Comparison of ENCODE assay signal across 8 cellular contexts in the genomic region with DNA sequence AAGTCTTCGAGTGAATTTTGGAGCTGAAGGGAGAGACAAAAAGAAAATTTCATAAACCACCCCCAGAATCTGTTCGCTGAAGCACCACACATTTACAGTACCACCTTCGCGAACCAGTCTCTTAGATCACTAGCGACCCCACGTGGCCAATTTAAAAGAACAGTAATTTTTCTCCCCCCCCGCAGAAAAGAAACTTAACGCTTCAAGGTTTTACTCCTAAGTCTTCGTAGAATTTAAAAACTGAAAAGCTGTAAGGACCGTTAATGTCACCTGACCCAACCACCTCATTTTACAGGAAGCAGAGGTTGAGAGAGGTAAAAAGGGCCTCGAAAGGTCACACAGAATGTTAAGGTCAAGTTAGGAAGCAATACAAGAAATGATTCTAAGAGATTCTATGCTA.
A peak's percentile ranks its signal among the peaks of the same experiment; 100 is the strongest.
DNase-seq lines count a peak whose midpoint lies in the region; ATAC-seq and TF ChIP-seq lines count a peak whose summit lies in the region.

No MANE protein-coding gene starts in this region.

- H2BK15ac ChIP-seq in mesenchymal stem cell (ENCODE audit: low read depth, poor library complexity, severe bottlenecking), result no peak overlapping the region

- no peak overlapping the region for H3K18ac ChIP-seq in mesenchymal stem cell (ENCODE audit: low read depth in 1 of 2, low read length in 2 of 2)

- no peak overlapping the region for H4K8ac ChIP-seq in mesenchymal stem cell (ENCODE audit: low read length)

- H3K4me3 ChIP-seq in KMS-11 (IDR thresholded peaks at IDR 0.05; ENCODE audit: insufficient read depth, low read depth, low read length), result no peak overlapping the region
- peak overlapping the region in 1 of 2 experiments; percentile 43 for H3K4me3 ChIP-seq in mesenchymal stem cell (ENCODE audit: insufficient read depth in 1 of 2, low read depth in 1 of 2, low read length in 2 of 2)
- H3K4me3 ChIP-seq in stomach, result no peak overlapping the region

- peak overlapping the region in 1 of 2 experiments; percentile 42 for H3K4ac ChIP-seq in mesenchymal stem cell (ENCODE audit: low read depth in 1 of 2, low read length in 2 of 2)

- H3K23ac ChIP-seq in mesenchymal stem cell (ENCODE audit: low read length in 2 of 2), result no peak overlapping the region

- peak; percentile 33 to 38 for ATAC-seq in activated CD4-positive, CD25-positive, alpha-beta regulatory T cell treated with anti-CD3 and anti-CD28 coated beads, Interleukin-2, amount 50 U/mL, for 24 hours
- no peak for ATAC-seq in GM21717 (IDR thresholded peaks at IDR 0.05; ENCODE audit: unreplicated experiment)

- no peaks in the 10 kb centered on the region for H4K20me1 ChIP-seq in KMS-11 (ENCODE audit: insufficient read depth)

- H3K14ac ChIP-seq in mesenchymal stem cell (ENCODE audit: low read length in 2 of 2), result no peak overlapping the region

- H3K4me2 ChIP-seq in KMS-11 (no peak overlapping the region), mesenchymal stem cell (ENCODE audit: low read length, poor library complexity, severe bottlenecking) (no peak overlapping the region)

- WGBS in mesenchymal stem cell, result 3% methylated on average over 7 of the region's 11 CpGs
- whole genome bisulfite sequencing in stomach, 5 donors, result 8 to 14% (median 13%) methylated on average over 11 of the region's 11 CpGs

- no peaks in the 10 kb centered on the region for H3K36me3 ChIP-seq in KMS-11 (ENCODE audit: insufficient read depth)
- H3K36me3 ChIP-seq in mesenchymal stem cell (ENCODE audit: control insufficient read depth in 1 of 2, insufficient read depth in 2 of 2, low read depth in 1 of 2, low read length in 2 of 2), result no peaks in the 10 kb centered on the region
- H3K36me3 ChIP-seq in stomach, result no peaks in the 10 kb centered on the region

- intact Hi-C loops in stomach (cut with DNase I; ENCODE audit: low total_unique reads), result loop anchor here (10.0 kb wide), 1 partner anchor 1030 kb away; no protein-coding TSS in a partner anchor

- H3K27me3 ChIP-seq in KMS-11 (ENCODE audit: insufficient read depth, low read depth) (no peaks in the 10 kb centered on the region), mesenchymal stem cell (ENCODE audit: control insufficient read depth in 1 of 2, insufficient read depth in 1 of 2, low read length in 2 of 2) (no peaks in the 10 kb centered on the region), stomach (no peaks in the 10 kb centered on the region)

- H3K79me2 ChIP-seq in KMS-11 (ENCODE audit: insufficient read depth, low read depth), result no peaks in the 10 kb centered on the region

- TF ChIP-seq POLR2A in stomach (IDR thresholded peaks at IDR 0.05), result no peak

- H2AFZ ChIP-seq in KMS-11 (ENCODE audit: low read depth), result peak overlapping the region; percentile 71; the same call in 1 of the 2 replicates
- no peak overlapping the region for H2AFZ ChIP-seq in mesenchymal stem cell (ENCODE audit: low read depth, low read length)

- TF ChIP-seq CTCF in KMS-11 (conservative IDR thresholded peaks at IDR 0.05; ENCODE audit: low read depth, low read length) (peak; percentile 78), stomach (IDR thresholded peaks at IDR 0.05) (peak in 5 of 7 experiments; percentile 17 to 62 (median 47))

- TF ChIP-seq EP300 in stomach (IDR thresholded peaks at IDR 0.05), result no peak

- no peak overlapping the region for H2BK120ac ChIP-seq in mesenchymal stem cell (ENCODE audit: low read depth, low read length)

- DNase-seq in GM04504 (ENCODE audit: low read depth), result peak; percentile 38
- peak; percentile 65 for DNase-seq in dedifferentiated amniotic fluid mesenchymal stem cell (ENCODE audit: extremely low spot score)
- DNase-seq in mesenchymal stem cell, result peak; percentile 72
- DNase-seq in stomach, result no peak
- no peak for DNase-seq in NCI-H510A treated with DMSO at 0.1 percent for 48 hours (lab: John Stamatoyannopoulos, UW)

- H2BK5ac ChIP-seq in mesenchymal stem cell (ENCODE audit: low read depth, low read length, poor library complexity, severe bottlenecking), result no peak overlapping the region

- H4K91ac ChIP-seq in mesenchymal stem cell (ENCODE audit: low read length), result no peak overlapping the region

- H3K9ac ChIP-seq in KMS-11, result no peak overlapping the region
- H3K9ac ChIP-seq in mesenchymal stem cell (ENCODE audit: low read length), result peak overlapping the region; percentile 81

- H2BK12ac ChIP-seq in mesenchymal stem cell (ENCODE audit: low read length in 2 of 2), result no peak overlapping the region

- no peak overlapping the region for H2AK5ac ChIP-seq in mesenchymal stem cell (ENCODE audit: low read length, severe bottlenecking)

- no peak overlapping the region for H3K27ac ChIP-seq in KMS-11
- H3K27ac ChIP-seq in mesenchymal stem cell (ENCODE audit: low read length, poor library complexity, severe bottlenecking), result no peak overlapping the region
- H3K27ac ChIP-seq in stomach, result no peak overlapping the region

- no peaks in the 10 kb centered on the region for H3K4me1 ChIP-seq in KMS-11 (ENCODE audit: low read depth, poor library complexity, severe bottlenecking)
- H3K4me1 ChIP-seq in mesenchymal stem cell (ENCODE audit: control insufficient read depth, insufficient read depth, low read depth, low read length), result no peaks in the 10 kb centered on the region
- H3K4me1 ChIP-seq in stomach, result peaks cover 0 to 17% (median 9%) of the 10 kb centered on the region in 4 donors

- no peaks in the 10 kb centered on the region for H3K79me1 ChIP-seq in mesenchymal stem cell (replicated peaks; ENCODE audit: low read length, poor library complexity, severe bottlenecking)

- H3K9me3 ChIP-seq in mesenchymal stem cell (ENCODE audit: control insufficient read depth, low read length) (peaks cover 22% of the 10 kb centered on the region), stomach (no peaks in the 10 kb centered on the region)

Comparison
In these comparisons a context has a peak if more than half of its experiments do, and no peak if none do; other contexts are left out.
1. DNase-seq: peak in GM04504 (single experiment), dedifferentiated amniotic fluid mesenchymal stem cell (single experiment) and mesenchymal stem cell (single experiment); none in stomach (single experiment) and NCI-H510A treated with DMSO at 0.1 percent for 48 hours (single experiment).